In the genomic region with DNA sequence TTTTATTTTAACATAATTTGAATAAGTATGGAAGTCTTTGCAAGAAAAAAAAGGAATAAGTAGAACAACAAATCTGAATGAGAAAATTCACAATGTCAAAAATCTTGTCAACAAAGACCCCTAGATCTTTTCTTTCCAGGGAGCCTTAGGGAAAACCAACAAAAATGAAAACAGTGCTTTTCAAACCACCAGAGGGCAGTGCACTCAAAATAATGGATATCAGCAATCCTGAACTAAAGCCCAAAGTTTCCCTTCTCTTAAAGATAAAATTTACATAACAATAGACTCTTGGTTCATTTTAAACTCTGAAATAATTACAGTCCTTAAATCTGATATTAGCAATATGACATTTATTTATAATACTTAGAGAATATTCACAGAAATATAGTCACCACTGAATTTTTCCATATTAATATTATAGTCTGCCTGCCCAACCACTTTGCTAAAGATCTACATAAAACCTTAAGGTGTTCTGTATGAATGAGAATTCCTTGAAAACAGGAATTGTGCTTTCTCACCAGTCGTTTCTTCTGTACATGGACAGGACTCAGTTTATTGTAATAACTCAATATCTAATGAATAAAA, we compare ENCODE assay signal across 8 cellular contexts.
A peak's percentile ranks its signal among the peaks of the same experiment; 100 is the strongest.
DNase-seq lines count a peak whose midpoint lies in the region; ATAC-seq and TF ChIP-seq lines count a peak whose summit lies in the region.

No MANE protein-coding gene starts in this region.

- no peak overlapping the region for H2BK15ac ChIP-seq in H9 (ENCODE audit: low read depth, low read length)

- H3K4me3 Mint-ChIP-seq in H9 (no peak overlapping the region), brain (no peak overlapping the region), immature natural killer cell (no peak overlapping the region)
- H3K4me3 Mint-ChIP-seq in T-helper 2 cell treated with Interferon-gamma antibody and Interleukin-4, amounts not matched to agents 5 μg/mL and 100 μg/mL, for 36 hours: no peak overlapping the region

- no peak overlapping the region for H3K27ac ChIP-seq in H9 (ENCODE audit: insufficient read length, low read depth, low read length)

- H3K9me3 Mint-ChIP-seq in H9: peaks cover 0 to 5% of the 10 kb centered on the region in 2 experiments; a peak in 4 of 5 replicates
- peaks cover 0 to 11% (median 1%) of the 10 kb centered on the region in 5 experiments for H3K9me3 Mint-ChIP-seq in brain
- peaks cover 1 to 17% (median 4%) of the 10 kb centered on the region in 6 donors for H3K9me3 Mint-ChIP-seq in immature natural killer cell
- H3K9me3 Mint-ChIP-seq in T-helper 2 cell treated with Interferon-gamma antibody and Interleukin-4, amounts not matched to agents 5 μg/mL and 100 μg/mL, for 36 hours: no peaks in the 10 kb centered on the region

- H3K23ac ChIP-seq in H9 (ENCODE audit: insufficient read length, low read depth, low read length): no peak overlapping the region

- no CpG with 5 or more reads among the region's 1 CpG for WGBS in H9 (ENCODE audit: extremely low coverage, insufficient read length, low lambda C conversion rate)

- H3K9me3 ChIP-seq in H9 (ENCODE audit: control insufficient read depth, low read depth, low read length): no peaks in the 10 kb centered on the region

- no peak overlapping the region for H2BK120ac ChIP-seq in H9 (ENCODE audit: low read depth, low read length, poor library complexity, severe bottlenecking)

- H4K8ac ChIP-seq in H9 (replicated peaks; ENCODE audit: insufficient read length, low read depth, low read length): no peak overlapping the region

- H3K4me1 Mint-ChIP-seq in H9: peaks cover 8 to 10% of the 10 kb centered on the region in 2 experiments
- H3K4me1 Mint-ChIP-seq in brain: peaks cover 5% of the 10 kb centered on the region
- H3K4me1 Mint-ChIP-seq in immature natural killer cell: no peaks in the 10 kb centered on the region
- H3K4me1 Mint-ChIP-seq in T-helper 2 cell treated with Interferon-gamma antibody and Interleukin-4, amounts not matched to agents 5 μg/mL and 100 μg/mL, for 36 hours (ENCODE audit: low read depth): no peaks in the 10 kb centered on the region

- no peak overlapping the region for H3K4me2 ChIP-seq in H9 (ENCODE audit: insufficient read depth, insufficient read length, low read length)

- H2AK5ac ChIP-seq in H9 (ENCODE audit: insufficient read length, low read length): no peak overlapping the region

- H3K9ac ChIP-seq in H9 (ENCODE audit: extremely low read depth, insufficient read length, low read length): no peak overlapping the region

- H3K14ac ChIP-seq in H9 (ENCODE audit: insufficient read depth, low read length): no peak overlapping the region

- no peak overlapping the region for H2BK12ac ChIP-seq in H9 (ENCODE audit: insufficient read length, low read depth, low read length)

- H4K91ac ChIP-seq in H9 (ENCODE audit: insufficient read length, low read depth, low read length): no peak overlapping the region

- no peak overlapping the region for H2BK5ac ChIP-seq in H9 (ENCODE audit: insufficient read length, low read length)

- H4K5ac ChIP-seq in H9 (ENCODE audit: insufficient read length, low read depth, low read length): no peak overlapping the region

- H3T11ph ChIP-seq in H9 (ENCODE audit: low read length): no peak overlapping the region

- H3K4ac ChIP-seq in H9 (ENCODE audit: low read depth, low read length): no peak overlapping the region

- no peak overlapping the region for H3K27ac Mint-ChIP-seq in H9
- H3K27ac Mint-ChIP-seq in brain: no peak overlapping the region
- H3K27ac Mint-ChIP-seq in immature natural killer cell: no peak overlapping the region
- H3K27ac Mint-ChIP-seq in T-helper 2 cell treated with Interferon-gamma antibody and Interleukin-4, amounts not matched to agents 5 μg/mL and 100 μg/mL, for 36 hours: no peak overlapping the region

- no peak overlapping the region for H2BK20ac ChIP-seq in H9 (ENCODE audit: low read depth, low read length, poor library complexity, severe bottlenecking)

- no peaks in the 10 kb centered on the region for H3K27me3 ChIP-seq in H9 (ENCODE audit: insufficient read depth, low read length)

- DNase-seq in COR-L47 (lab: John Stamatoyannopoulos, UW) (peak; percentile 47), H9 (no peak), NCI-H345 treated with DMSO at 0.1 percent for 48 hours (lab: John Stamatoyannopoulos, UW; ENCODE audit: unreplicated experiment) (peak; percentile 23), left lobe of liver (ENCODE audit: low spot score) (no peak), immature natural killer cell (no peak)
- no peak for DNase-seq in T-helper 2 cell treated with Interferon-gamma antibody and Interleukin-4, amounts not matched to agents 5 μg/mL and 100 μg/mL, for 36 hours (ENCODE audit: low spot score)
- DNase-seq in stimulated activated CD4-positive, alpha-beta T cell treated with anti-CD3 and anti-CD28 coated beads, Interleukin-15, amount 100 ng/mL, for 24 hours: no peak

- H3K23me2 ChIP-seq in H9 (ENCODE audit: insufficient read length, low read depth, low read length, poor library complexity, severe bottlenecking): no peaks in the 10 kb centered on the region

- no peak overlapping the region for H3K18ac ChIP-seq in H9 (ENCODE audit: insufficient read length, low read depth, low read length)

- H2AFZ ChIP-seq in H9 (ENCODE audit: low read length): no peak overlapping the region

- H3K27me3 Mint-ChIP-seq in H9 (ENCODE audit: low read depth) (no peaks in the 10 kb centered on the region), brain (peaks cover 6% of the 10 kb centered on the region), immature natural killer cell (ENCODE audit: low read depth in 3 of 3) (no peaks in the 10 kb centered on the region)
- H3K27me3 Mint-ChIP-seq in T-helper 2 cell treated with Interferon-gamma antibody and Interleukin-4, amounts not matched to agents 5 μg/mL and 100 μg/mL, for 36 hours (ENCODE audit: low read depth): no peaks in the 10 kb centered on the region

- no peaks in the 10 kb centered on the region for H3K79me2 ChIP-seq in H9 (ENCODE audit: insufficient read depth, low read length)

- no peaks in the 10 kb centered on the region for H4K20me1 ChIP-seq in H9 (ENCODE audit: control insufficient read depth, insufficient read depth, insufficient read length)

- H3K4me1 ChIP-seq in H9 (ENCODE audit: insufficient read depth, low read length): no peaks in the 10 kb centered on the region

- ATAC-seq in left lobe of liver: peak; percentile 68

- H3K56ac ChIP-seq in H9 (ENCODE audit: insufficient read length, low read depth, low read length): no peak overlapping the region

- no peaks in the 10 kb centered on the region for H3K79me1 ChIP-seq in H9 (ENCODE audit: insufficient read depth, low read depth, low read length, poor library complexity, severe bottlenecking)

- H3K36me3 Mint-ChIP-seq in H9 (ENCODE audit: insufficient read depth in 1 of 3, low read depth in 3 of 3) (no peaks in the 10 kb centered on the region; a peak in 1 of 7 replicates), brain (no peaks in the 10 kb centered on the region), immature natural killer cell (no peaks in the 10 kb centered on the region)
- no peaks in the 10 kb centered on the region for H3K36me3 Mint-ChIP-seq in T-helper 2 cell treated with Interferon-gamma antibody and Interleukin-4, amounts not matched to agents 5 μg/mL and 100 μg/mL, for 36 hours (ENCODE audit: low read depth)

- TF ChIP-seq CTCF in H9 (conservative IDR thresholded peaks at IDR 0.05) (peak; percentile 86), brain (conservative IDR thresholded peaks at IDR 0.05) (peak; percentile 89 to 90)

Comparison
In these comparisons a context has a peak if more than half of its experiments do, and no peak if none do; other contexts are left out.
1. DNase-seq: peak in COR-L47 (single experiment) and NCI-H345 treated with DMSO at 0.1 percent for 48 hours (single experiment); none in H9 (single experiment), left lobe of liver (single experiment), immature natural killer cell (0 of 3), T-helper 2 cell treated with Interferon-gamma antibody and Interleukin-4, amounts not matched to agents 5 μg/mL and 100 μg/mL, for 36 hours (single experiment) and stimulated activated CD4-positive, alpha-beta T cell treated with anti-CD3 and anti-CD28 coated beads, Interleukin-15, amount 100 ng/mL, for 24 hours (single experiment).